22 cellular contexts compared by ENCODE assay signal in genomic region chr12:108364879-108365278, GRCh38.
"Had no signal": no experiment of that assay in that cellular context is flagged by ENCODE, and none has a peak within 500 bp of the region (broad histone marks: within the 10 kb centered on the region; RNA-seq: fewer than 3 reads in every experiment).

No MANE protein-coding gene starts in this region.

- ATAC-seq: pancreas; right cardiac atrium; sciatic nerve; stimulated activated effector memory CD8-positive, alpha-beta T cell treated with anti-CD3 and anti-CD28 coated beads, Interleukin-12 subunit alpha, Interleukin-12 subunit beta, amount 100 ng/mL, for 72 hours; stimulated activated naive CD8-positive, alpha-beta T cell treated with anti-CD3 and anti-CD28 coated beads, Interleukin-15, amount 100 ng/mL, for 72 hours; upper lobe of right lung had no signal

- H3K36me3 Mint-ChIP-seq: mesothelial cell of epicardium; naive B cell; natural killer cell; stimulated activated effector memory CD8-positive, alpha-beta T cell treated with anti-CD3 and anti-CD28 coated beads, Interleukin-12 subunit alpha, Interleukin-12 subunit beta, amount 100 ng/mL, for 72 hours had no signal

- H3K27ac Mint-ChIP-seq: mesothelial cell of epicardium; naive B cell; stimulated activated effector memory CD8-positive, alpha-beta T cell treated with anti-CD3 and anti-CD28 coated beads, Interleukin-12 subunit alpha, Interleukin-12 subunit beta, amount 100 ng/mL, for 72 hours; stimulated activated naive CD8-positive, alpha-beta T cell treated with anti-CD3 and anti-CD28 coated beads, Interleukin-15, amount 100 ng/mL, for 72 hours had no signal

- H3K27me3 Mint-ChIP-seq: stimulated activated naive CD8-positive, alpha-beta T cell treated with anti-CD3 and anti-CD28 coated beads, Interleukin-15, amount 100 ng/mL, for 72 hours had no signal

- H3K4me3 ChIP-seq: hepatocyte, left ventricle myocardium inferior, lung, pancreas, prostate gland, skin epidermis, tibial nerve, upper lobe of right lung had no signal

- DNase-seq: islet precursor cell; left ventricle myocardium inferior; mesendoderm; naive B cell; natural killer cell; pancreas; posterior cingulate gyrus; retina; right cardiac atrium; stimulated activated CD4-positive, alpha-beta T cell treated with anti-CD3 and anti-CD28 coated beads, Interleukin-4, amount 100 ng/mL, for 24 hours; stimulated activated naive CD4-positive, alpha-beta T cell; stimulated activated naive CD8-positive, alpha-beta T cell treated with anti-CD3 and anti-CD28 coated beads, Interleukin-15, amount 100 ng/mL, for 72 hours; substantia nigra; upper lobe of right lung had no signal

- H3K4me1 Mint-ChIP-seq: mesothelial cell of epicardium had no signal

- H3K4me3 Mint-ChIP-seq: mesothelial cell of epicardium; naive B cell; natural killer cell; stimulated activated effector memory CD8-positive, alpha-beta T cell treated with anti-CD3 and anti-CD28 coated beads, Interleukin-12 subunit alpha, Interleukin-12 subunit beta, amount 100 ng/mL, for 72 hours; stimulated activated naive CD8-positive, alpha-beta T cell treated with anti-CD3 and anti-CD28 coated beads, Interleukin-15, amount 100 ng/mL, for 72 hours had no signal

- H3K9me3 Mint-ChIP-seq: mesothelial cell of epicardium; natural killer cell; stimulated activated effector memory CD8-positive, alpha-beta T cell treated with anti-CD3 and anti-CD28 coated beads, Interleukin-12 subunit alpha, Interleukin-12 subunit beta, amount 100 ng/mL, for 72 hours had no signal
